In genomic region chr20:37053230-37053950, GRCh38 we compare ENCODE assay signal across 26 cellular contexts. TPM values are rescaled to one million over a fixed set of nuclear protein-coding genes. Genes with fewer than 3 reads are reported as not detected.
A peak's percentile ranks its signal among the peaks of the same experiment; 100 is the strongest.
DNase-seq lines count a peak whose midpoint lies in the region; ATAC-seq, FAIRE-seq and TF ChIP-seq lines count a peak whose summit lies in the region.
"Had no signal": no experiment of that assay in that cellular context is flagged by ENCODE, and none has a peak within 500 bp of the region (broad histone marks: within the 10 kb centered on the region; RNA-seq: fewer than 3 reads in every experiment).

No MANE protein-coding gene starts in this region.

- ATAC-seq in CD4-positive, alpha-beta T cell (ENCODE audit: poor library complexity): no peak
- no peak for ATAC-seq in GM19467 (IDR thresholded peaks at IDR 0.05; ENCODE audit: unreplicated experiment)
- ATAC-seq in HG03469 (IDR thresholded peaks at IDR 0.05; ENCODE audit: unreplicated experiment): no peak
- ATAC-seq: activated CD4-positive, alpha-beta T cell treated with anti-CD3 and anti-CD28 coated beads for 36 hours; foreskin keratinocyte; mucosa of descending colon; stimulated activated memory B cell treated with anti-CD40 and anti-IgM and Interleukin-4, amounts not matched to agents 10 μg/mL and 1 μg/mL and 100 μg/mL, for 72 hours had no signal

- DNase-seq in CD4-positive, alpha-beta T cell: no peak
- DNase-seq in HTR-8/SVneo (ENCODE audit: insufficient read length, low spot score): no peak
- peak; percentile 15 for DNase-seq in bronchial epithelial cell (ENCODE audit: low read depth)
- DNase-seq in mesenteric fat pad (ENCODE audit: low spot score): peak; percentile 53
- DNase-seq in HPDE6-E6E7 (ENCODE audit: extremely low spot score): no peak
- no peak for DNase-seq in KBM-7
- DNase-seq: activated CD4-positive, alpha-beta T cell treated with anti-CD3 and anti-CD28 coated beads for 36 hours; amygdala; foreskin keratinocyte; hippocampal formation; mucosa of descending colon; NCI-H1092 treated with DMSO at 0.1 percent for 48 hours; NCI-H2029; NCI-H345; PC-9; SJCRH30; stimulated activated CD4-positive, alpha-beta T cell treated with anti-CD3 and anti-CD28 coated beads, Interleukin-1b, Interleukin-23, amount 100 ng/mL, for 48 hours; T-helper 1 cell; testis had no signal

- peaks cover 1% of the 10 kb centered on the region for H3K36me3 ChIP-seq in bronchial epithelial cell (ENCODE audit: control insufficient read depth, insufficient read depth, low read length)

- peaks cover 81% of the 10 kb centered on the region for H3K36me3 Mint-ChIP-seq in CD4-positive, alpha-beta T cell (ENCODE audit: low read depth)

- no peaks in the 10 kb centered on the region for H3K27me3 Mint-ChIP-seq in CD4-positive, alpha-beta T cell
- H3K27me3 Mint-ChIP-seq: activated CD4-positive, alpha-beta T cell treated with anti-CD3 and anti-CD28 coated beads for 36 hours; progenitor cell of endocrine pancreas; stimulated activated memory B cell treated with anti-CD40 and anti-IgM and Interleukin-4, amounts not matched to agents 10 μg/mL and 1 μg/mL and 100 μg/mL, for 72 hours had no signal

- H3K9me3 Mint-ChIP-seq in CD4-positive, alpha-beta T cell: no peaks in the 10 kb centered on the region
- H3K9me3 Mint-ChIP-seq: neural crest cell; stimulated activated memory B cell treated with anti-CD40 and anti-IgM and Interleukin-4, amounts not matched to agents 10 μg/mL and 1 μg/mL and 100 μg/mL, for 72 hours had no signal

- no peaks in the 10 kb centered on the region for H3K27me3 ChIP-seq in CD4-positive, alpha-beta T cell (ENCODE audit: control insufficient read depth, insufficient read depth, low read length)
- no peaks in the 10 kb centered on the region for H3K27me3 ChIP-seq in bronchial epithelial cell (ENCODE audit: control insufficient read depth, insufficient read depth, low read length)
- H3K27me3 ChIP-seq: foreskin keratinocyte, SJCRH30, testis had no signal

- in situ Hi-C loops in KBM-7 (cut with MboI; ENCODE audit: low pct_unique_long_range_greater_than_20kb, low sequenced_read_pairs): no loop called here

- CTCF ChIA-PET in CD4-positive, alpha-beta T cell (lab: Charles Lee): no interaction called here

- no peak overlapping the region for H3K27ac ChIP-seq in CD4-positive, alpha-beta T cell (ENCODE audit: low read depth, low read length)
- H3K27ac ChIP-seq: foreskin keratinocyte, PC-9, SJCRH30 had no signal

- no peaks in the 10 kb centered on the region for H3K9me3 ChIP-seq in CD4-positive, alpha-beta T cell (ENCODE audit: control insufficient read depth, low read length)
- H3K9me3 ChIP-seq: mucosa of descending colon, SJCRH30, testis had no signal

- H3K27ac Mint-ChIP-seq in CD4-positive, alpha-beta T cell: peak overlapping the region; percentile 17
- H3K27ac Mint-ChIP-seq: activated CD4-positive, alpha-beta T cell treated with anti-CD3 and anti-CD28 coated beads for 36 hours; progenitor cell of endocrine pancreas; stimulated activated memory B cell treated with anti-CD40 and anti-IgM and Interleukin-4, amounts not matched to agents 10 μg/mL and 1 μg/mL and 100 μg/mL, for 72 hours had no signal

- FAIRE-seq in HTR-8/SVneo (lab: Jason Lieb, UNC): peak; percentile 20
- FAIRE-seq in bronchial epithelial cell (lab: Jason Lieb, UNC): no peak
- FAIRE-seq: endothelial cell of umbilical vein, islet of Langerhans had no signal

- no peaks in the 10 kb centered on the region for H3K4me1 Mint-ChIP-seq in CD4-positive, alpha-beta T cell (ENCODE audit: low read depth)
- H3K4me1 Mint-ChIP-seq: neural crest cell; stimulated activated memory B cell treated with anti-CD40 and anti-IgM and Interleukin-4, amounts not matched to agents 10 μg/mL and 1 μg/mL and 100 μg/mL, for 72 hours had no signal

- H3K4me3 ChIP-seq in bronchial epithelial cell (ENCODE audit: low read depth, low read length): no peak overlapping the region
- H3K4me3 ChIP-seq: mucosa of descending colon, PC-9, SJCRH30, testis had no signal

- no peak overlapping the region for H3K4me3 Mint-ChIP-seq in CD4-positive, alpha-beta T cell
- H3K4me3 Mint-ChIP-seq: activated CD4-positive, alpha-beta T cell treated with anti-CD3 and anti-CD28 coated beads for 36 hours; neural crest cell; stimulated activated memory B cell treated with anti-CD40 and anti-IgM and Interleukin-4, amounts not matched to agents 10 μg/mL and 1 μg/mL and 100 μg/mL, for 72 hours had no signal

- intact Hi-C loops in CD4-positive, alpha-beta T cell (cut with DNase I, micrococcal nuclease): no loop called here

- POLR2A ChIA-PET in CD4-positive, alpha-beta T cell (lab: Charles Lee): no interaction called here

- TF ChIP-seq CTCF in CD4-positive, alpha-beta T cell (IDR thresholded peaks at IDR 0.05): no peak
- TF ChIP-seq CTCF in bronchial epithelial cell (IDR thresholded peaks at IDR 0.05; ENCODE audit: insufficient read depth, low read length, severe bottlenecking): no peak

RNA-seq across cellular contexts. Expression of gene RBL1, which starts 42.4 kb away (rescaled TPM):
- total RNA-seq in CD4-positive, alpha-beta T cell: 10 to 100 TPM; 37.4 to 39.1 TPM
- total RNA-seq in bronchial epithelial cell (2.7 and 3.2 TPM in 2 replicates), mesenteric fat pad (5.3 TPM)

Comparison
In these comparisons a context has a peak if more than half of its experiments do, and no peak if none do; other contexts are left out.
1. DNase-seq: peak in bronchial epithelial cell (single experiment) and mesenteric fat pad (single experiment); none in CD4-positive, alpha-beta T cell (0 of 10), HTR-8/SVneo (single experiment), HPDE6-E6E7 (single experiment) and KBM-7 (single experiment).